8 cellular contexts compared by ENCODE assay signal in genomic region chr12:69585189-69586062, GRCh38. TPM values are rescaled to one million over a fixed set of nuclear protein-coding genes. Genes with fewer than 3 reads are reported as not detected.
DNase-seq lines count a peak whose midpoint lies in the region; ATAC-seq and TF ChIP-seq lines count a peak whose summit lies in the region.

CCT2 (plus strand) TSS chr12:69585459; CDS start chr12:69585522, 63 bp downstream.

- H3K27me3 ChIP-seq in ascending aorta: no peaks in the 10 kb centered on the region
- H3K27me3 ChIP-seq in right cardiac atrium (ENCODE audit: control insufficient read depth, insufficient read depth): no peaks in the 10 kb centered on the region
- H3K27me3 ChIP-seq in vagina: no peaks in the 10 kb centered on the region

- peaks cover 41% of the 10 kb centered on the region for H3K36me3 Mint-ChIP-seq in T-helper 2 cell treated with Interferon-gamma antibody and Interleukin-4, amounts not matched to agents 5 μg/mL and 100 μg/mL, for 36 hours (ENCODE audit: low read depth)

- H3K36me3 ChIP-seq in ascending aorta (peaks cover 32 to 37% of the 10 kb centered on the region in 2 donors), vagina (peaks cover 0 to 35% of the 10 kb centered on the region in 2 donors)

- TF ChIP-seq CTCF in ascending aorta (IDR thresholded peaks at IDR 0.05): peak in 2 of 3 experiments; percentile 36 to 44
- peak in 2 of 3 experiments; percentile 4 to 22 for TF ChIP-seq CTCF in vagina (IDR thresholded peaks at IDR 0.05)

- TF ChIP-seq POLR2A in GM18505 (IDR thresholded peaks at IDR 0.05; ENCODE audit: borderline replicate concordance, extremely low read depth, insufficient read depth, insufficient read length) (peak; percentile 96), vagina (IDR thresholded peaks at IDR 0.05) (peak in 1 of 2 donors; percentile 36)

- H3K4me1 Mint-ChIP-seq in T-helper 2 cell treated with Interferon-gamma antibody and Interleukin-4, amounts not matched to agents 5 μg/mL and 100 μg/mL, for 36 hours (ENCODE audit: low read depth): peaks cover 6% of the 10 kb centered on the region

- H3K4me3 ChIP-seq in ascending aorta (peak within 1 kb of the TSS; percentile 60 to 97), right cardiac atrium (ENCODE audit: low read length) (peak within 1 kb of the TSS; percentile 63), vagina (peak within 1 kb of the TSS; percentile 72 to 83)

- DNase-seq in NCI-H1930 (lab: John Stamatoyannopoulos, UW) (peak; percentile 93 to 96), ascending aorta (ENCODE audit: low spot score in 2 of 2) (peak; percentile 88 to 99), right cardiac atrium (peak; percentile 98 to 99 (median 99)), putamen (ENCODE audit: low spot score) (peak; percentile 97), vagina (ENCODE audit: extremely low spot score in 2 of 2) (peak in 1 of 2 donors; percentile 97)
- peak; percentile 96 for DNase-seq in T-helper 2 cell treated with Interferon-gamma antibody and Interleukin-4, amounts not matched to agents 5 μg/mL and 100 μg/mL, for 36 hours (ENCODE audit: low spot score)

- no peaks in the 10 kb centered on the region for H3K27me3 Mint-ChIP-seq in T-helper 2 cell treated with Interferon-gamma antibody and Interleukin-4, amounts not matched to agents 5 μg/mL and 100 μg/mL, for 36 hours (ENCODE audit: low read depth)

- ATAC-seq in GM18505 (IDR thresholded peaks at IDR 0.05; ENCODE audit: unreplicated experiment): peak; percentile 95
- ATAC-seq in HG02973 (IDR thresholded peaks at IDR 0.05; ENCODE audit: unreplicated experiment): peak; percentile 95
- ATAC-seq in right cardiac atrium: peak; percentile 99 to 100

- WGBS in right cardiac atrium: under 1% methylated on average over 63 of the region's 63 CpGs

- H3K27ac Mint-ChIP-seq in T-helper 2 cell treated with Interferon-gamma antibody and Interleukin-4, amounts not matched to agents 5 μg/mL and 100 μg/mL, for 36 hours: peak within 1 kb of the TSS; percentile 98

- H3K9me3 ChIP-seq in ascending aorta: no peaks in the 10 kb centered on the region
- H3K9me3 ChIP-seq in right cardiac atrium (ENCODE audit: control insufficient read depth, low read length): no peaks in the 10 kb centered on the region
- H3K9me3 ChIP-seq in vagina: no peaks in the 10 kb centered on the region

- H3K9me3 Mint-ChIP-seq in T-helper 2 cell treated with Interferon-gamma antibody and Interleukin-4, amounts not matched to agents 5 μg/mL and 100 μg/mL, for 36 hours: no peaks in the 10 kb centered on the region

- peak within 1 kb of the TSS; percentile 98 for H3K4me3 Mint-ChIP-seq in T-helper 2 cell treated with Interferon-gamma antibody and Interleukin-4, amounts not matched to agents 5 μg/mL and 100 μg/mL, for 36 hours

- intact Hi-C loops in ascending aorta (cut with DNase I) (loop anchor here (1.0 to 2.0 kb wide), 4 partner anchors 51 to 346 kb away; partner anchors contain the start of genes CPSF6, RAB3IP and YEATS4), right cardiac atrium (cut with DNase I) (no loop called here), vagina (cut with DNase I) (no loop called here)

- peak within 1 kb of the TSS; percentile 79 to 86 for H3K27ac ChIP-seq in ascending aorta
- H3K27ac ChIP-seq in right cardiac atrium (ENCODE audit: low read length): peak within 1 kb of the TSS; percentile 49
- H3K27ac ChIP-seq in vagina: peak within 1 kb of the TSS; percentile 83

- H3K4me1 ChIP-seq in ascending aorta (peaks cover 6 to 8% of the 10 kb centered on the region in 2 donors), right cardiac atrium (ENCODE audit: control insufficient read depth, insufficient read depth, low read length) (peaks cover 3% of the 10 kb centered on the region), vagina (peaks cover 11% of the 10 kb centered on the region)

RNA-seq across cellular contexts. Expression of gene CCT2, which starts in this region (rescaled TPM):
- total RNA-seq in ascending aorta (65.0 TPM), right cardiac atrium (100 to 1,000 TPM in 2 of 4 donors, 10 to 100 TPM in 2; 86.2 to 130 (median 98.5) TPM), vagina (77.3 TPM)
- 76.9 TPM for polyA plus RNA-seq in right cardiac atrium
